Comparison of ENCODE assay signal across 1 cellular context in genomic region chr4:86942185-86942666, GRCh38.
TF ChIP-seq lines count a peak whose summit lies in the region.

No MANE protein-coding gene starts in this region.

TF ChIP-seq in GM12878, 131 proteins besides CTCF, POLR2A, EP300 and RAD21:
- TF ChIP-seq ZNF24 (IDR thresholded peaks at IDR 0.05) (no peak), MTA3 (IDR thresholded peaks at IDR 0.05; ENCODE audit: borderline replicate concordance, low read length) (no peak), ESRRA (IDR thresholded peaks at IDR 0.05; ENCODE audit: low read length) (no peak), SUZ12 (IDR thresholded peaks at IDR 0.05; ENCODE audit: unreplicated experiment) (no peak), PBX3 (IDR thresholded peaks at IDR 0.05; ENCODE audit: insufficient replicate concordance, low read depth, low read length) (no peak), LARP7 (IDR thresholded peaks at IDR 0.05) (no peak), SMARCA5 (IDR thresholded peaks at IDR 0.05) (no peak), TAF1 (IDR thresholded peaks at IDR 0.05; ENCODE audit: borderline replicate concordance, low read depth, low read length) (no peak), NBN (IDR thresholded peaks at IDR 0.05) (no peak), BRCA1 (IDR thresholded peaks at IDR 0.05; ENCODE audit: low read depth, low read length) (no peak), MAX (IDR thresholded peaks at IDR 0.05; ENCODE audit: low read depth, low read length) (no peak)
